ENCODE assay signal across 7 cellular contexts in the genomic region with DNA sequence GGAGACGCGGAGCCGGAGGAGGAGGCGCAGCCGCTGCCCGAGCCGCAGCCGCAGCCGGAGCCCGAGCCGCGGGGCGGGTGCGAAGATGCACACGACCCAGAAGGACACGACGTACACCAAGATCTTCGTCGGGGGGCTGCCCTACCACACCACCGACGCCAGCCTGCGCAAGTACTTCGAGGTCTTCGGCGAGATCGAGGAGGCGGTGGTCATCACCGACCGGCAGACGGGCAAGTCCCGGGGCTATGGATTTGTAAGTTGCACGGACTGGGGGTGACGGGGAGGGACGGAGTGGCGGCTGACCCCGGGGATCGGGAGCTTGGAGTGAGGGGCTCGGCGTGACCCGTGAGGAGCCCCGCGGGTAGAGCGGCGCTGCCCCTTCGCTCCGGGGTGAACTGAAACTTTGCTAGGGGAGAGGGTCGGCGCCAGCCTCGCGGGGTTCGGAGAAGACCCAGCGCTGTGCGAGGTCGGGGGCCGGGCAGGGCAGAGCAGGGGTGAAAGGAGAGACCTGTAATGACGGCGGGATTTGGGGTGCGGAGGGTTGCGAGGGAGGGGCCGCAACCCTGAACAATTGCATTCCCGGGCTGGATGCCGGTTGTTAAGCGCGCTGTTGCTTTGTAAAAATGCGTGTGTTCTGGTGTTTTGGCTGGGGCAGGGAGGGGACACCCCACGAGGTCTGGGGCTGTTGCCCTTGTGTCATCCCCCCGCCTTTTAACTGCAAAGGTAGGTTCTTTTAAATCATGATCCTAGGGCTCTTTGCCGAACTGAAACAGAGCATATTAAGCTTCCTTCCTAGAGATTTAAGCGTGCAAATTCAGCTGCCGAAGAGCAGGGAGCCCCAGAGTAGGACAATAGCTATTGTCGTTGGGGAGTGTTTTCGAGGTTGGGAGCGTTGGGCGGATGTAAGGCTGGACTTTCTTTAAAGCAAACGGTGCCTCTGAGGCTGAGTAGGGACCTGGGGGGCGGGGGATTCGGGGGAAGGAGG. TPM values are rescaled to one million over a fixed set of nuclear protein-coding genes. Genes with fewer than 3 reads are reported as not detected.
DNase-seq lines count a peak whose midpoint lies in the region; ATAC-seq, FAIRE-seq and TF ChIP-seq lines count a peak whose summit lies in the region.

No MANE protein-coding gene starts in this region.

- H3K79me2 ChIP-seq in H1 (ENCODE audit: control insufficient read depth in 1 of 2, insufficient read depth in 2 of 2, low read length in 2 of 2) = no peaks in the 10 kb centered on the region

- H2AK5ac ChIP-seq in H1 (ENCODE audit: low read depth, low read length) = no peak overlapping the region

- peak; percentile 13 for DNase-seq in GM13977 (ENCODE audit: low spot score)
- no peak for DNase-seq in NT2/D1 (ENCODE audit: low read depth, low spot score)
- DNase-seq in H1 (ENCODE audit: low read depth in 1 of 2, low spot score in 2 of 2) = peak in 1 of 2 experiments; percentile 73
- DNase-seq in upper lobe of right lung = no peak
- no peak for DNase-seq in T-helper 9 cell

- CTCF ChIA-PET in H1 (lab: Charles Lee; ENCODE audit: partially characterized antibody) = interaction anchor here (0.7 to 1.2 kb wide), 4 partner anchors 10 to 208 kb away, joined by 3 read pairs; no protein-coding TSS in a partner anchor

- 3% methylated on average over 60 of the region's 77 CpGs; no CpG with 5 or more reads in 1 of the 2 experiments for WGBS in H1 (ENCODE audit: extremely low coverage in 1 of 2, insufficient coverage in 1 of 2, insufficient read length in 1 of 2, insufficient replicate concordance in 2 of 2, low coverage in 1 of 2, low lambda C conversion rate in 2 of 2, missing lambda C conversion rate in 1 of 2), 2 experiments

- no peak overlapping the region for H3K56ac ChIP-seq in H1 (replicated peaks; ENCODE audit: insufficient read length, low read depth, low read length)

- peak overlapping the region; percentile 80 for H3K9ac ChIP-seq in NT2/D1 (ENCODE audit: insufficient read length, low read depth)
- H3K9ac ChIP-seq in H1 (replicated peaks in 1 of 4; ENCODE audit: extremely low read depth in 1 of 4, low read depth in 3 of 4, low read length in 3 of 4) = peak overlapping the region in 1 of 4 experiments; percentile 36; a peak in 2 of 7 replicates
- peak overlapping the region; percentile 82 to 96 for H3K9ac ChIP-seq in mucosa of rectum (ENCODE audit: low read depth in 1 of 2, low read length in 2 of 2)

- no peak for TF ChIP-seq CTCF in GM13977 (IDR thresholded peaks at IDR 0.05; ENCODE audit: extremely low read depth, insufficient read depth, missing control alignments)
- no peak for TF ChIP-seq CTCF in H1 (IDR thresholded peaks at IDR 0.05; ENCODE audit: control extremely low read depth in 1 of 3, insufficient read depth in 1 of 3, low read depth in 1 of 3, low read length in 3 of 3)
- TF ChIP-seq CTCF in upper lobe of right lung (IDR thresholded peaks at IDR 0.05) = no peak

- H3K27me3 ChIP-seq in NT2/D1 (ENCODE audit: insufficient read depth, insufficient read length) = peaks cover 37% of the 10 kb centered on the region
- H3K27me3 ChIP-seq in H1 (replicated peaks in 1 of 4; ENCODE audit: control insufficient read depth in 3 of 4, extremely low read depth in 1 of 4, insufficient read depth in 3 of 4, low read length in 3 of 4) = peaks cover 24 to 47% (median 41%) of the 10 kb centered on the region in 4 experiments
- H3K27me3 ChIP-seq in mucosa of rectum (ENCODE audit: control insufficient read depth in 2 of 2, insufficient read depth in 2 of 2, low read length in 2 of 2) = no peaks in the 10 kb centered on the region
- H3K27me3 ChIP-seq in upper lobe of right lung = peaks cover 43% of the 10 kb centered on the region

- H3K18ac ChIP-seq in H1 (ENCODE audit: extremely low read depth, low read length) = no peak overlapping the region; the same call in 1 of the 2 replicates

- no peak overlapping the region for H2BK20ac ChIP-seq in H1 (ENCODE audit: low read length)

- TF ChIP-seq EP300 in H1 (IDR thresholded peaks at IDR 0.05; ENCODE audit: borderline replicate concordance in 1 of 2, low read depth in 2 of 2, low read length in 2 of 2) = no peak

- H3K14ac ChIP-seq in H1 (ENCODE audit: insufficient read length) = no peak overlapping the region

- H3K79me1 ChIP-seq in H1 (ENCODE audit: low read depth, low read length) = no peaks in the 10 kb centered on the region

- H3K9me3 ChIP-seq in NT2/D1 (ENCODE audit: insufficient read depth, low read length) (no peaks in the 10 kb centered on the region), H1 (ENCODE audit: insufficient read depth in 2 of 2, low read depth in 1 of 2, low read length in 1 of 2) (no peaks in the 10 kb centered on the region), mucosa of rectum (ENCODE audit: control insufficient read depth in 2 of 2, low read length in 2 of 2) (no peaks in the 10 kb centered on the region), upper lobe of right lung (no peaks in the 10 kb centered on the region)

- no peak for TF ChIP-seq POLR2A in H1 (IDR thresholded peaks at IDR 0.05; ENCODE audit: control extremely low read depth in 1 of 2, low read depth in 2 of 2, low read length in 2 of 2)

- peak overlapping the region; percentile 60 for H3K4me3 ChIP-seq in NT2/D1 (ENCODE audit: insufficient read length, low read depth)
- peak overlapping the region; percentile 40 to 80 (median 64) for H3K4me3 ChIP-seq in H1 (ENCODE audit: extremely low read depth in 1 of 4, insufficient read depth in 2 of 4, low read depth in 3 of 4, low read length in 4 of 4)
- H3K4me3 ChIP-seq in mucosa of rectum (ENCODE audit: low read length in 2 of 2) = peak overlapping the region; percentile 76 to 91
- H3K4me3 ChIP-seq in upper lobe of right lung = peak overlapping the region; percentile 59

- H2BK120ac ChIP-seq in H1 (replicated peaks; ENCODE audit: low read depth, low read length) = no peak overlapping the region

- H2BK12ac ChIP-seq in H1 (ENCODE audit: low read depth, low read length) = no peak overlapping the region

- no peak overlapping the region for H4K91ac ChIP-seq in H1 (replicated peaks; ENCODE audit: insufficient read length, low read length)

- H3K4ac ChIP-seq in H1 (replicated peaks; ENCODE audit: insufficient read length, low read depth, low read length) = no peak overlapping the region

- TF ChIP-seq RAD21 in H1 (IDR thresholded peaks at IDR 0.05 in 1 of 2, conservative IDR thresholded peaks at IDR 0.05 in 1 of 2; ENCODE audit: low read depth in 2 of 2, low read length in 2 of 2) = no peak; a peak in 1 of 4 replicates

- 0 out of 2 replicates have a peak overlapping the region, but pooled peaks have one; percentile 36 for H2BK15ac ChIP-seq in H1 (ENCODE audit: low read length)

- peaks cover 8% of the 10 kb centered on the region; the same call in 1 of the 2 replicates for H3K23me2 ChIP-seq in H1 (ENCODE audit: low read depth, low read length)

- peak overlapping the region; percentile 88 to 94 for H3K4me2 ChIP-seq in H1 (ENCODE audit: insufficient read depth in 1 of 2, low read depth in 2 of 2, low read length in 2 of 2)

- peak; percentile 24 for FAIRE-seq in H1 (lab: Jason Lieb, UNC)

- peak overlapping the region; percentile 35 for H4K8ac ChIP-seq in H1 (ENCODE audit: extremely low read depth, insufficient read depth, low read length)

- peak overlapping the region; percentile 81 for H2AFZ ChIP-seq in H1 (ENCODE audit: low read length)

- peaks cover 0 to 4% of the 10 kb centered on the region in 2 experiments for H4K20me1 ChIP-seq in H1 (replicated peaks in 1 of 2; ENCODE audit: control insufficient read depth in 1 of 2, insufficient read depth in 2 of 2, low read length in 2 of 2)

- POLR2A ChIA-PET in H1 (lab: Charles Lee; ENCODE audit: partially characterized antibody) = no interaction called here

- no peak overlapping the region for H2BK5ac ChIP-seq in H1 (ENCODE audit: low read depth, low read length)

- no peak overlapping the region for H3K27ac ChIP-seq in H1 (ENCODE audit: low read depth, low read length)
- H3K27ac ChIP-seq in mucosa of rectum (ENCODE audit: low read depth in 2 of 2, low read length in 2 of 2) = peak overlapping the region; percentile 48 to 60
- no peak overlapping the region for H3K27ac ChIP-seq in upper lobe of right lung

- in situ Hi-C loops in GM13977 (cut with MboI; ENCODE audit: low pct_unique_long_range_greater_than_20kb, low sequenced_read_pairs, unreplicated experiment) = no loop called here

- peak; percentile 29 for ATAC-seq in upper lobe of right lung
- ATAC-seq in GM19452 (IDR thresholded peaks at IDR 0.05; ENCODE audit: unreplicated experiment) = no peak

- intact Hi-C loops in upper lobe of right lung (cut with DNase I) = no loop called here

- H3K23ac ChIP-seq in H1 (ENCODE audit: insufficient read length) = no peak overlapping the region

- H4K5ac ChIP-seq in H1 (ENCODE audit: insufficient read length, low read depth, low read length) = no peak overlapping the region

- H3K4me1 ChIP-seq in NT2/D1 (ENCODE audit: insufficient read depth, insufficient read length) (no peaks in the 10 kb centered on the region), H1 (replicated peaks in 1 of 4; ENCODE audit: control insufficient read depth in 3 of 4, insufficient read depth in 4 of 4, low read length in 3 of 4) (peaks cover 0 to 4% (median under 1%) of the 10 kb centered on the region in 4 experiments; a peak in 4 of 7 replicates), mucosa of rectum (ENCODE audit: control insufficient read depth in 2 of 2, insufficient read depth in 2 of 2, low read length in 2 of 2) (peaks cover 4 to 5% of the 10 kb centered on the region in 2 donors), upper lobe of right lung (peaks cover 15% of the 10 kb centered on the region)

- H3K36me3 ChIP-seq in NT2/D1 (ENCODE audit: insufficient read depth, insufficient read length, low read length) = peaks cover 18% of the 10 kb centered on the region
- no peaks in the 10 kb centered on the region for H3K36me3 ChIP-seq in H1 (ENCODE audit: control insufficient read depth in 2 of 4, insufficient read depth in 4 of 4, low read length in 3 of 4)
- no peaks in the 10 kb centered on the region for H3K36me3 ChIP-seq in mucosa of rectum (ENCODE audit: control insufficient read depth in 2 of 2, insufficient read depth in 2 of 2, low read length in 2 of 2)
- no peaks in the 10 kb centered on the region for H3K36me3 ChIP-seq in upper lobe of right lung

TF ChIP-seq in H1, 55 proteins besides CTCF, POLR2A, EP300 and RAD21 (continues in another document):
- peak; percentile 31 for TF ChIP-seq RNF2 (IDR thresholded peaks at IDR 0.05; ENCODE audit: borderline replicate concordance, low read depth, low read length, missing control alignments, poor library complexity, severe bottlenecking)
- peak; percentile 90; the same call in 1 of the 2 replicates for TF ChIP-seq SUZ12 (IDR thresholded peaks at IDR 0.05; ENCODE audit: low read length)

RNA-seq across cellular contexts. Expression of gene RBM24, which starts 0.6 kb away (rescaled TPM):
- total RNA-seq in H1 (2021; fragmentation: NEBNext Ultra II Directional; extraction: Animal tissue kit (Norgen Biotek cat#: 25700)) = 0.38 and 0.52 TPM in 2 replicates
- 2.6 and 3.2 TPM in 2 replicates for polyA plus RNA-seq in H1 (2011; rRNA removed)
- polyA plus RNA-seq in H1 (2011; cell fraction: cytosol; rRNA removed) = 1.3 TPM
- 3.1 TPM for polyA plus RNA-seq in H1 (2011; cell fraction: nucleus; rRNA removed)
- 0.62 to 1.4 TPM (median 1.1 TPM) in 4 replicates for polyA plus RNA-seq in H1 (2012, experiment 1 of 2)
- polyA plus RNA-seq in H1 (2012, experiment 2 of 2) = 0.43 TPM
- 0.22 TPM for polyA plus RNA-seq in H1 (2013, experiment 1 of 2)
- polyA plus RNA-seq in H1 (2013, experiment 2 of 2) = 0.17 TPM
- 1.9 and 2.8 TPM in 2 replicates for polyA minus RNA-seq in H1 (2011; rRNA and poly(A)+ RNA removed)
- polyA minus RNA-seq in H1 (2011; cell fraction: cytosol; rRNA and poly(A)+ RNA removed) = not detected
- polyA minus RNA-seq in H1 (2011; cell fraction: nucleus; rRNA and poly(A)+ RNA removed) = 0.70 TPM
- total RNA-seq in upper lobe of right lung = 0.49 TPM

Comparison
In these comparisons a context has a peak if more than half of its experiments do, and no peak if none do; other contexts are left out.
1. H3K27ac ChIP-seq: peak in mucosa of rectum (2 of 2); none in H1 (single experiment) and upper lobe of right lung (single experiment).
2. Peak in every context shown above with its lines, with median percentiles within 50 percentile points of each other: H3K4me3 ChIP-seq.